32 cellular contexts compared by ENCODE assay signal in genomic region chr15:98419173-98419814, GRCh38.
"Had no signal": no experiment of that assay in that cellular context is flagged by ENCODE, and none has a peak within 500 bp of the region (broad histone marks: within the 10 kb centered on the region; RNA-seq: fewer than 3 reads in every experiment).

No MANE protein-coding gene starts in this region.

- H3K4me3 Mint-ChIP-seq: activated B cell treated with CpG ODN at 0.5 μM for 24 hours; activated CD4-positive, alpha-beta memory T cell treated with anti-CD3 and anti-CD28 coated beads, Interleukin-2, amount 10 ng/mL, durations not matched to agents 7 days and 5 days; activated CD4-positive, alpha-beta T cell treated with anti-CD3 and anti-CD28 coated beads, Interleukin-2, amount 10 ng/mL, durations not matched to agents 7 days and 5 days; activated naive CD4-positive, alpha-beta T cell treated with anti-CD3 and anti-CD28 coated beads, Interleukin-2, amount 10 ng/mL, durations not matched to agents 7 days and 5 days; activated naive CD8-positive, alpha-beta T cell treated with anti-CD3 and anti-CD28 coated beads, Interleukin-2, amount 10 ng/mL, durations not matched to agents 7 days and 5 days; activated T-cell treated with anti-CD3 and anti-CD28 coated beads, Interleukin-2, amount 50 U/mL, for 24 hours; activated T-cell treated with anti-CD3 and anti-CD28 coated beads, Interleukin-2, amount 50 U/mL, for 72 hours; brain; dendritic cell treated with granulocyte-macrophage colony-stimulating factor and Interleukin-4, amounts not matched to agents 40 ng/mL and 50 ng/mL, for 4 days had no signal

- DNase-seq: activated B cell treated with CpG ODN at 0.5 μM for 24 hours; activated CD4-positive, alpha-beta memory T cell treated with anti-CD3 and anti-CD28 coated beads, Interleukin-2, amount 10 ng/mL, durations not matched to agents 7 days and 5 days; activated CD4-positive, alpha-beta T cell treated with anti-CD3 and anti-CD28 coated beads, Interleukin-2, amount 10 ng/mL, durations not matched to agents 7 days and 5 days; activated CD4-positive, alpha-beta T cell treated with anti-CD3 and anti-CD28 coated beads, Interleukin-2, amount 50 U/mL, for 4 hours; activated CD8-positive, alpha-beta memory T cell treated with anti-CD3 and anti-CD28 coated beads, Interleukin-2, amount 50 U/mL, for 48 hours; activated gamma-delta T cell; activated naive CD4-positive, alpha-beta T cell; activated naive CD4-positive, alpha-beta T cell treated with anti-CD3 and anti-CD28 coated beads, Interleukin-2, amount 10 ng/mL, durations not matched to agents 7 days and 5 days; activated naive CD8-positive, alpha-beta T cell treated with anti-CD3 and anti-CD28 coated beads, Interleukin-2, amount 10 ng/mL, durations not matched to agents 7 days and 5 days; activated T-cell treated with anti-CD3 and anti-CD28 coated beads for 4 hours; activated T-cell treated with anti-CD3 and anti-CD28 coated beads, Interleukin-2, amount 50 U/mL, for 24 hours; activated T-cell treated with anti-CD3 and anti-CD28 coated beads, Interleukin-2, amount 50 U/mL, for 72 hours; central memory CD4-positive, alpha-beta T cell; cerebellar nuclear complex; dorsolateral prefrontal cortex; effector memory CD4-positive, alpha-beta T cell; erythroblast; foreskin keratinocyte; gastrocnemius medialis; glutamatergic neuron; heart left ventricle; T-helper 2 cell had no signal

- H3K27me3 ChIP-seq: ascending aorta had no signal

- H3K9me3 ChIP-seq: ascending aorta, breast epithelium, esophagus muscularis mucosa, gastrocnemius medialis, heart left ventricle had no signal

- H3K36me3 Mint-ChIP-seq: activated naive CD4-positive, alpha-beta T cell treated with anti-CD3 and anti-CD28 coated beads, Interleukin-2, amount 10 ng/mL, durations not matched to agents 7 days and 5 days; activated naive CD4-positive, alpha-beta T cell treated with anti-CD3 and anti-CD28 coated beads, Interleukin-2, amount 50 U/mL, for 72 hours; activated naive CD8-positive, alpha-beta T cell treated with anti-CD3 and anti-CD28 coated beads, Interleukin-2, amount 10 ng/mL, durations not matched to agents 7 days and 5 days; brain had no signal

- H3K4me1 Mint-ChIP-seq: activated B cell treated with CpG ODN at 0.5 μM for 24 hours; activated naive CD8-positive, alpha-beta T cell treated with anti-CD3 and anti-CD28 coated beads, Interleukin-2, amount 10 ng/mL, durations not matched to agents 7 days and 5 days had no signal

- H3K4me3 ChIP-seq: cardiac muscle cell, coronary artery, esophagus muscularis mucosa, gastrocnemius medialis had no signal

- H3K27ac ChIP-seq: ascending aorta, breast epithelium, cardiac muscle cell, coronary artery, dorsolateral prefrontal cortex, foreskin keratinocyte, gastrocnemius medialis, VCaP had no signal

- H3K36me3 ChIP-seq: ascending aorta, breast epithelium, cardiac muscle cell, esophagus muscularis mucosa, gastrocnemius medialis, heart left ventricle had no signal

- ATAC-seq: activated CD4-positive, CD25-positive, alpha-beta regulatory T cell treated with anti-CD3 and anti-CD28 coated beads, Interleukin-2, amount 50 U/mL, for 24 hours; activated naive CD4-positive, alpha-beta T cell treated with anti-CD3 and anti-CD28 coated beads, Interleukin-2, amount 50 U/mL, for 72 hours; activated T-cell treated with anti-CD3 and anti-CD28 coated beads, Interleukin-2, amount 50 U/mL, for 72 hours; foreskin keratinocyte; gastrocnemius medialis; heart left ventricle had no signal

- H3K4me1 ChIP-seq: foreskin keratinocyte had no signal

- H3K9me3 Mint-ChIP-seq: activated B cell treated with CpG ODN at 0.5 μM for 24 hours; activated CD4-positive, alpha-beta memory T cell treated with anti-CD3 and anti-CD28 coated beads, Interleukin-2, amount 10 ng/mL, durations not matched to agents 7 days and 5 days; activated CD4-positive, alpha-beta T cell treated with anti-CD3 and anti-CD28 coated beads, Interleukin-2, amount 10 ng/mL, durations not matched to agents 7 days and 5 days; activated naive CD4-positive, alpha-beta T cell treated with anti-CD3 and anti-CD28 coated beads, Interleukin-2, amount 10 ng/mL, durations not matched to agents 7 days and 5 days; activated naive CD4-positive, alpha-beta T cell treated with anti-CD3 and anti-CD28 coated beads, Interleukin-2, amount 50 U/mL, for 72 hours; activated naive CD8-positive, alpha-beta T cell treated with anti-CD3 and anti-CD28 coated beads, Interleukin-2, amount 10 ng/mL, durations not matched to agents 7 days and 5 days; activated T-cell treated with anti-CD3 and anti-CD28 coated beads, Interleukin-2, amount 50 U/mL, for 24 hours; activated T-cell treated with anti-CD3 and anti-CD28 coated beads, Interleukin-2, amount 50 U/mL, for 72 hours; dendritic cell treated with granulocyte-macrophage colony-stimulating factor and Interleukin-4, amounts not matched to agents 40 ng/mL and 50 ng/mL, for 4 days had no signal

- H3K27ac Mint-ChIP-seq: activated B cell treated with CpG ODN at 0.5 μM for 24 hours; activated CD4-positive, alpha-beta memory T cell treated with anti-CD3 and anti-CD28 coated beads, Interleukin-2, amount 10 ng/mL, durations not matched to agents 7 days and 5 days; activated CD4-positive, alpha-beta T cell treated with anti-CD3 and anti-CD28 coated beads, Interleukin-2, amount 10 ng/mL, durations not matched to agents 7 days and 5 days; activated naive CD4-positive, alpha-beta T cell treated with anti-CD3 and anti-CD28 coated beads, Interleukin-2, amount 10 ng/mL, durations not matched to agents 7 days and 5 days; activated naive CD4-positive, alpha-beta T cell treated with anti-CD3 and anti-CD28 coated beads, Interleukin-2, amount 50 U/mL, for 72 hours; activated naive CD8-positive, alpha-beta T cell treated with anti-CD3 and anti-CD28 coated beads, Interleukin-2, amount 10 ng/mL, durations not matched to agents 7 days and 5 days; activated T-cell treated with anti-CD3 and anti-CD28 coated beads, Interleukin-2, amount 50 U/mL, for 24 hours; activated T-cell treated with anti-CD3 and anti-CD28 coated beads, Interleukin-2, amount 50 U/mL, for 72 hours; brain; dendritic cell treated with granulocyte-macrophage colony-stimulating factor and Interleukin-4, amounts not matched to agents 40 ng/mL and 50 ng/mL, for 4 days had no signal
